Comparison of ENCODE assay signal across 10 cellular contexts in the genomic region with DNA sequence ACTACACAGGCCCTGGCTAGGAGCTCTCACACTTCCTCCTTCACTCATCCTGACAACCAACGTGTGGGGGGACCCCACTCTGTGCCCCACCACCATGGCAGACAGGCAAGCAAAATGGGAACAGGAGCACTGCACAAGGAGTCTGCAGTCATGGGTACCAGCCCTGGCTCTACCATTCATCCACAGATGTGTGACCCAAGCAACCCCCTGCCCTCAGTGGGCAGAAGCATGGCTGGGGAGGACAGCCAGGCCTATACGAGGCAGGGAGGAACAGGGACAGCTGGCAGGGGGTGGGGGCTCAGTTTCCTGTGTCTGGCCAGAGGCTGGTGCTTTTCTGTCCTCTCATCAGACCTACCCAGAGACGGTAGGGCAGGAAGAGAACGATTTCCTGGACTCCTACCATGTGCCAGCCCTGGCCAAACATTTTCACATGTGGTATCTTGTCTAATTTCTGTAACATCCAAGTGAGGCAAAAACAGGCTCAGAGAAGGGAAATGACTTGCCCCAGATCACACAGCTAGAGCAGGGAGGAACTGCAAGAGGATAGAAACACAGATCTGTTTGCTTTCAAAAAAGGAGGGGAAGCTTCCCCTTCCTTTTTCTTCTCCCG.
DNase-seq lines count a peak whose midpoint lies in the region; ATAC-seq and TF ChIP-seq lines count a peak whose summit lies in the region.
"Had no signal": no experiment of that assay in that cellular context is flagged by ENCODE, and none has a peak within 500 bp of the region (broad histone marks: within the 10 kb centered on the region; RNA-seq: fewer than 3 reads in every experiment).

No MANE protein-coding gene starts in this region.

- TF ChIP-seq POLR2A in esophagus squamous epithelium (IDR thresholded peaks at IDR 0.05) (no peak), esophagus muscularis mucosa (IDR thresholded peaks at IDR 0.05; ENCODE audit: low read depth) (no peak)

- H3K36me3 ChIP-seq in esophagus squamous epithelium (no peaks in the 10 kb centered on the region), esophagus muscularis mucosa (no peaks in the 10 kb centered on the region)
- H3K36me3 ChIP-seq: thyroid gland had no signal

- peak overlapping the region; percentile 24 to 57 (median 44) for H3K27ac ChIP-seq in esophagus squamous epithelium
- H3K27ac ChIP-seq in esophagus muscularis mucosa (replicated peaks in 1 of 4), result no peak overlapping the region
- H3K27ac ChIP-seq: thyroid gland had no signal

- no peaks in the 10 kb centered on the region for H3K27me3 ChIP-seq in esophagus squamous epithelium
- no peaks in the 10 kb centered on the region for H3K27me3 ChIP-seq in esophagus muscularis mucosa
- H3K27me3 ChIP-seq: thyroid gland had no signal

- WGBS in esophagus squamous epithelium, 2 donors, result 10 to 26% methylated on average over 2 to 3 of the region's 5 CpGs
- WGBS in esophagus muscularis mucosa, result 63% methylated on average over 5 of the region's 5 CpGs

- H3K4me1 ChIP-seq in esophagus squamous epithelium (peaks cover 32 to 82% (median 35%) of the 10 kb centered on the region in 3 donors), esophagus muscularis mucosa (peaks cover 3 to 18% (median 10%) of the 10 kb centered on the region in 4 donors)

- in situ Hi-C loops in ACHN (cut with HindIII; ENCODE audit: low pct_ligation_motif_present, low pct_unique_long_range_greater_than_20kb, low sequenced_read_pairs), result no loop called here

- TF ChIP-seq CTCF in esophagus squamous epithelium (IDR thresholded peaks at IDR 0.05) (no peak), esophagus muscularis mucosa (IDR thresholded peaks at IDR 0.05) (no peak)

- no peak for ATAC-seq in GM19328 (IDR thresholded peaks at IDR 0.05; ENCODE audit: unreplicated experiment)

- H3K9me3 ChIP-seq in esophagus squamous epithelium (no peaks in the 10 kb centered on the region), esophagus muscularis mucosa (no peaks in the 10 kb centered on the region)
- H3K9me3 ChIP-seq: thyroid gland had no signal

- intact Hi-C loops in esophagus squamous epithelium (cut with DNase I), result no loop called here
- intact Hi-C loops in esophagus muscularis mucosa (cut with DNase I), result no loop called here

- H3K4me3 ChIP-seq in esophagus squamous epithelium (no peak overlapping the region), esophagus muscularis mucosa (no peak overlapping the region)
- H3K4me3 ChIP-seq: thyroid gland had no signal

- TF ChIP-seq EP300 in esophagus muscularis mucosa (IDR thresholded peaks at IDR 0.05), result no peak

- peak; percentile 17 to 20 for DNase-seq in stimulated activated CD4-positive, alpha-beta T cell treated with anti-CD3 and anti-CD28 coated beads, Interleukin-4, amount 100 ng/mL, for 4 hours
- DNase-seq in stimulated activated CD4-positive, alpha-beta T cell treated with anti-CD3 and anti-CD28 coated beads, Interleukin-12 subunit alpha, Interleukin-12 subunit beta, amount 100 ng/mL, for 4 hours, result no peak
- DNase-seq in SKM-1 treated with dmso at 0.1 percent for 144 hours (lab: John Stamatoyannopoulos, UW; ENCODE audit: unreplicated experiment) (peak; percentile 72), esophagus squamous epithelium (lab: John Stamatoyannopoulos, UW) (no peak), NCI-H345 treated with DMSO at 0.1 percent for 48 hours (lab: John Stamatoyannopoulos, UW; ENCODE audit: unreplicated experiment) (no peak), esophagus muscularis mucosa (ENCODE audit: extremely low spot score) (no peak), ACHN (no peak)
- DNase-seq: NCI-H1694 treated with DMSO at 0.1 percent for 48 hours, thyroid gland had no signal

Comparison
In these comparisons a context has a peak if more than half of its experiments do, and no peak if none do; other contexts are left out.
1. DNase-seq: peak in stimulated activated CD4-positive, alpha-beta T cell treated with anti-CD3 and anti-CD28 coated beads, Interleukin-4, amount 100 ng/mL, for 4 hours (2 of 2) and SKM-1 treated with dmso at 0.1 percent for 144 hours (single experiment); none in stimulated activated CD4-positive, alpha-beta T cell treated with anti-CD3 and anti-CD28 coated beads, Interleukin-12 subunit alpha, Interleukin-12 subunit beta, amount 100 ng/mL, for 4 hours (single experiment), esophagus squamous epithelium (single experiment), NCI-H345 treated with DMSO at 0.1 percent for 48 hours (single experiment), esophagus muscularis mucosa (single experiment) and ACHN (single experiment).
2. H3K27ac ChIP-seq: peak in esophagus squamous epithelium (4 of 4); none in esophagus muscularis mucosa (0 of 4).